In genomic region chr15:65072027-65072426, GRCh38 we compare ENCODE assay signal across 1 cellular context.
TF ChIP-seq lines count a peak whose summit lies in the region.

No MANE protein-coding gene starts in this region.

TF ChIP-seq in IMR-90, 13 proteins besides CTCF, POLR2A, EP300 and RAD21 (continued from another document):
- no peak for TF ChIP-seq RFX5 (IDR thresholded peaks at IDR 0.05; ENCODE audit: low read depth, low read length)
- no peak for TF ChIP-seq USF2 (IDR thresholded peaks at IDR 0.05; ENCODE audit: low read depth, low read length)
